In genomic region chr14:61149896-61150295, GRCh38 we compare ENCODE assay signal across 20 cellular contexts.
"Had no signal": no experiment of that assay in that cellular context is flagged by ENCODE, and none has a peak within 500 bp of the region (broad histone marks: within the 10 kb centered on the region; RNA-seq: fewer than 3 reads in every experiment).

No MANE protein-coding gene starts in this region.

- ATAC-seq: activated T-cell treated with anti-CD3 and anti-CD28 coated beads, Interleukin-2, amount 50 U/mL, for 72 hours; heart left ventricle; left ventricle myocardium superior; upper lobe of right lung had no signal

- H3K4me3 ChIP-seq: heart left ventricle, upper lobe of right lung had no signal

- H3K4me1 ChIP-seq: upper lobe of right lung had no signal

- H3K27me3 ChIP-seq: heart left ventricle, upper lobe of right lung had no signal

- H3K36me3 ChIP-seq: heart left ventricle, upper lobe of right lung had no signal

- H3K4me3 Mint-ChIP-seq: activated B cell treated with CpG ODN at 0.5 μM for 24 hours; activated naive CD4-positive, alpha-beta T cell treated with anti-CD3 and anti-CD28 coated beads, Interleukin-2, amount 10 ng/mL, durations not matched to agents 7 days and 5 days; activated T-cell treated with anti-CD3 and anti-CD28 coated beads, Interleukin-2, amount 50 U/mL, for 72 hours; endodermal cell; neural crest cell had no signal

- H3K4me1 Mint-ChIP-seq: activated B cell treated with CpG ODN at 0.5 μM for 24 hours; activated naive CD4-positive, alpha-beta T cell treated with anti-CD3 and anti-CD28 coated beads, Interleukin-2, amount 10 ng/mL, durations not matched to agents 7 days and 5 days had no signal

- H3K36me3 Mint-ChIP-seq: activated naive CD4-positive, alpha-beta T cell treated with anti-CD3 and anti-CD28 coated beads, Interleukin-2, amount 10 ng/mL, durations not matched to agents 7 days and 5 days had no signal

- H3K27ac ChIP-seq: epithelial cell of prostate, heart left ventricle, upper lobe of right lung had no signal

- H3K9me3 Mint-ChIP-seq: activated T-cell treated with anti-CD3 and anti-CD28 coated beads, Interleukin-2, amount 50 U/mL, for 72 hours had no signal

- DNase-seq: activated B cell treated with CpG ODN at 0.5 μM for 24 hours; activated CD4-positive, alpha-beta T cell treated with anti-CD3 and anti-CD28 coated beads for 4 hours; activated CD4-positive, alpha-beta T cell treated with anti-CD3 and anti-CD28 coated beads, Interleukin-2, amount 50 U/mL, for 48 hours; activated effector memory CD4-positive, alpha-beta T cell treated with Interleukin-2 at 50 U/mL for 16 hours; activated naive CD4-positive, alpha-beta T cell treated with anti-CD3 and anti-CD28 coated beads, Interleukin-2, amount 10 ng/mL, durations not matched to agents 7 days and 5 days; activated T-cell treated with anti-CD3 and anti-CD28 coated beads, Interleukin-2, amount 50 U/mL, for 72 hours; aorta; cerebellar nuclear complex; cortex of kidney; endodermal cell; heart left ventricle; left ventricle myocardium superior; mammary epithelial cell; retina; stimulated activated CD4-positive, alpha-beta T cell treated with anti-CD3 and anti-CD28 coated beads, Interleukin-4, amount 100 ng/mL, for 24 hours; stimulated activated naive CD4-positive, alpha-beta T cell treated with Interleukin-2 at 50 U/mL for 16 hours; T-helper 9 cell; upper lobe of right lung had no signal

- H3K27ac Mint-ChIP-seq: activated B cell treated with CpG ODN at 0.5 μM for 24 hours; activated naive CD4-positive, alpha-beta T cell treated with anti-CD3 and anti-CD28 coated beads, Interleukin-2, amount 10 ng/mL, durations not matched to agents 7 days and 5 days; activated T-cell treated with anti-CD3 and anti-CD28 coated beads, Interleukin-2, amount 50 U/mL, for 72 hours; endodermal cell had no signal

- H3K9me3 ChIP-seq: heart left ventricle, upper lobe of right lung had no signal
